1 cellular context compared by ENCODE assay signal in the genomic region with DNA sequence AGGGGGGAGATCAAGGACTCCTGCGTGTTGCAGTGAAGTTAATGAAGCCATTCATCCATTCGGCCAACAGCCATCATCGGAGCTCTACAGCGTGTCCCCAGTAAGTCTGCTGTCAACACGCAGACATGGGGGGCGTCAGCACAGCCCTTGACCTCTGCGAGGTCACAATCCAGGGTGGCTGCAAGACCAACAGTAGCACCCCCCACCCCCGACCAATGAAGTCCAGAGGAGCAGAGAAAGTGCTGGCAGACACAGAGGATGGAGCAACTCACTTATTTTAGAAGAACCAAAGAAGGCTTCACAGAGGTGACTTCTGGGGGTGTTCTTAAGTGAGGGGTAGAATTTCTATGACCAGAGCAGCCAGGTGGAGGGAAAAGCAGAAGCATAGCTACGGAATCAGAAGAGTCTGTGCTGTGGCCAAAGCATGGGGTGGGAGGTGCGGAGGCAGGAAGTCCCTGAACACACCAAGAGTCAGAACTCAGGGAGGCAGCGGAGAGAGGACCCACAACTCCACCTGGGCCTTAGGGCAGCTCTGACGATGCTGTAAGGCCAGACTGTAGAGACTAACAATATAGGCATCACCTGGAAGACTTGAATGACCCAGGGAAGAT.
TF ChIP-seq lines count a peak whose summit lies in the region.

No MANE protein-coding gene starts in this region.

TF ChIP-seq in GM12878, 131 proteins besides CTCF, POLR2A, EP300 and RAD21:
- TF ChIP-seq, protein P1, sequence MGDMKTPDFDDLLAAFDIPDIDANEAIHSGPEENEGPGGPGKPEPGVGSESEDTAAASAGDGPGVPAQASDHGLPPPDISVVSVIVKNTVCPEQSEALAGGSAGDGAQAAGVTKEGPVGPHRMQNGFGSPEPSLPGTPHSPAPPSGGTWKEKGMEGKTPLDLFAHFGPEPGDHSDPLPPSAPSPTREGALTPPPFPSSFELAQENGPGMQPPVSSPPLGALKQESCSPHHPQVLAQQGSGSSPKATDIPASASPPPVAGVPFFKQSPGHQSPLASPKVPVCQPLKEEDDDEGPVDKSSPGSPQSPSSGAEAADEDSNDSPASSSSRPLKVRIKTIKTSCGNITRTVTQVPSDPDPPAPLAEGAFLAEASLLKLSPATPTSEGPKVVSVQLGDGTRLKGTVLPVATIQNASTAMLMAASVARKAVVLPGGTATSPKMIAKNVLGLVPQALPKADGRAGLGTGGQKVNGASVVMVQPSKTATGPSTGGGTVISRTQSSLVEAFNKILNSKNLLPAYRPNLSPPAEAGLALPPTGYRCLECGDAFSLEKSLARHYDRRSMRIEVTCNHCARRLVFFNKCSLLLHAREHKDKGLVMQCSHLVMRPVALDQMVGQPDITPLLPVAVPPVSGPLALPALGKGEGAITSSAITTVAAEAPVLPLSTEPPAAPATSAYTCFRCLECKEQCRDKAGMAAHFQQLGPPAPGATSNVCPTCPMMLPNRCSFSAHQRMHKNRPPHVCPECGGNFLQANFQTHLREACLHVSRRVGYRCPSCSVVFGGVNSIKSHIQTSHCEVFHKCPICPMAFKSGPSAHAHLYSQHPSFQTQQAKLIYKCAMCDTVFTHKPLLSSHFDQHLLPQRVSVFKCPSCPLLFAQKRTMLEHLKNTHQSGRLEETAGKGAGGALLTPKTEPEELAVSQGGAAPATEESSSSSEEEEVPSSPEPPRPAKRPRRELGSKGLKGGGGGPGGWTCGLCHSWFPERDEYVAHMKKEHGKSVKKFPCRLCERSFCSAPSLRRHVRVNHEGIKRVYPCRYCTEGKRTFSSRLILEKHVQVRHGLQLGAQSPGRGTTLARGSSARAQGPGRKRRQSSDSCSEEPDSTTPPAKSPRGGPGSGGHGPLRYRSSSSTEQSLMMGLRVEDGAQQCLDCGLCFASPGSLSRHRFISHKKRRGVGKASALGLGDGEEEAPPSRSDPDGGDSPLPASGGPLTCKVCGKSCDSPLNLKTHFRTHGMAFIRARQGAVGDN (IDR thresholded peaks at IDR 0.05), result no peak
- TF ChIP-seq ZNF384 (IDR thresholded peaks at IDR 0.05; ENCODE audit: borderline replicate concordance, low read depth, low read length) (no peak), KAT2A (conservative IDR thresholded peaks at IDR 0.05; ENCODE audit: control insufficient read depth, low read depth, low read length) (no peak), CEBPB (IDR thresholded peaks at IDR 0.05; ENCODE audit: borderline replicate concordance in 1 of 2, low read depth in 2 of 2, low read length in 2 of 2) (no peak), HDAC2 (IDR thresholded peaks at IDR 0.05) (no peak), MTA2 (IDR thresholded peaks at IDR 0.05; ENCODE audit: low read depth) (no peak), SPI1 (IDR thresholded peaks at IDR 0.05; ENCODE audit: borderline replicate concordance, insufficient read depth, low read depth, low read length) (no peak)
- TF ChIP-seq, protein P2, sequence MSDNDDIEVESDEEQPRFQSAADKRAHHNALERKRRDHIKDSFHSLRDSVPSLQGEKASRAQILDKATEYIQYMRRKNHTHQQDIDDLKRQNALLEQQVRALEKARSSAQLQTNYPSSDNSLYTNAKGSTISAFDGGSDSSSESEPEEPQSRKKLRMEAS (IDR thresholded peaks at IDR 0.05; ENCODE audit: low read depth, low read length), result no peak
- TF ChIP-seq, protein P3, sequence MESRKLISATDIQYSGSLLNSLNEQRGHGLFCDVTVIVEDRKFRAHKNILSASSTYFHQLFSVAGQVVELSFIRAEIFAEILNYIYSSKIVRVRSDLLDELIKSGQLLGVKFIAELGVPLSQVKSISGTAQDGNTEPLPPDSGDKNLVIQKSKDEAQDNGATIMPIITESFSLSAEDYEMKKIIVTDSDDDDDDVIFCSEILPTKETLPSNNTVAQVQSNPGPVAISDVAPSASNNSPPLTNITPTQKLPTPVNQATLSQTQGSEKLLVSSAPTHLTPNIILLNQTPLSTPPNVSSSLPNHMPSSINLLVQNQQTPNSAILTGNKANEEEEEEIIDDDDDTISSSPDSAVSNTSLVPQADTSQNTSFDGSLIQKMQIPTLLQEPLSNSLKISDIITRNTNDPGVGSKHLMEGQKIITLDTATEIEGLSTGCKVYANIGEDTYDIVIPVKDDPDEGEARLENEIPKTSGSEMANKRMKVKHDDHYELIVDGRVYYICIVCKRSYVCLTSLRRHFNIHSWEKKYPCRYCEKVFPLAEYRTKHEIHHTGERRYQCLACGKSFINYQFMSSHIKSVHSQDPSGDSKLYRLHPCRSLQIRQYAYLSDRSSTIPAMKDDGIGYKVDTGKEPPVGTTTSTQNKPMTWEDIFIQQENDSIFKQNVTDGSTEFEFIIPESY (IDR thresholded peaks at IDR 0.05), result no peak
- TF ChIP-seq, protein P4, sequence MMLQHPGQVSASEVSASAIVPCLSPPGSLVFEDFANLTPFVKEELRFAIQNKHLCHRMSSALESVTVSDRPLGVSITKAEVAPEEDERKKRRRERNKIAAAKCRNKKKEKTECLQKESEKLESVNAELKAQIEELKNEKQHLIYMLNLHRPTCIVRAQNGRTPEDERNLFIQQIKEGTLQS (IDR thresholded peaks at IDR 0.05; ENCODE audit: borderline replicate concordance, extremely low read depth, low read depth, low read length), result no peak
